ENCODE assay signal across 22 cellular contexts in genomic region chr16:85624646-85625045, GRCh38. TPM values are rescaled to one million over a fixed set of nuclear protein-coding genes. Genes with fewer than 3 reads are reported as not detected.
DNase-seq lines count a peak whose midpoint lies in the region; ATAC-seq, FAIRE-seq and TF ChIP-seq lines count a peak whose summit lies in the region.
"Had no signal": no experiment of that assay in that cellular context is flagged by ENCODE, and none has a peak within 500 bp of the region (broad histone marks: within the 10 kb centered on the region; RNA-seq: fewer than 3 reads in every experiment).

No MANE protein-coding gene starts in this region.

- H3K4me3 ChIP-seq in H1 (ENCODE audit: extremely low read depth in 1 of 4, insufficient read depth in 2 of 4, low read depth in 3 of 4, low read length in 4 of 4): no peak overlapping the region

- H3K4me1 Mint-ChIP-seq in progenitor cell of endocrine pancreas (ENCODE audit: low read depth) (peaks cover 61% of the 10 kb centered on the region), mesothelial cell of epicardium (peaks cover 49% of the 10 kb centered on the region)

- DNase-seq in COLO668 (lab: John Stamatoyannopoulos, UW; ENCODE audit: unreplicated experiment) (peak; percentile 26), NCI-H82 treated with DMSO at 0.1 percent for 48 hours (lab: John Stamatoyannopoulos, UW; ENCODE audit: unreplicated experiment) (peak; percentile 28), H1 (ENCODE audit: low read depth in 1 of 2, low spot score in 2 of 2) (no peak), progenitor cell of endocrine pancreas (ENCODE audit: low spot score, unreplicated experiment) (no peak), mesothelial cell of epicardium (ENCODE audit: low spot score in 2 of 2, unreplicated experiment in 2 of 2) (no peak), activated T-cell treated with anti-CD3 and anti-CD28 coated beads for 4 hours (no peak)
- DNase-seq: CD4-positive, alpha-beta T cell; DMS79; HFFc6; Karpas-422; NCI-H1436; NCI-H1930; NCI-H446 treated with DMSO at 0.1 percent for 48 hours; OCI-M1; RPMI8226; SIG-M5; T-cell had no signal

- H3K27me3 ChIP-seq in H1 (replicated peaks in 1 of 4; ENCODE audit: control insufficient read depth in 3 of 4, extremely low read depth in 1 of 4, insufficient read depth in 3 of 4, low read length in 3 of 4): no peaks in the 10 kb centered on the region; a peak in 1 of 7 replicates

- peaks cover 5% of the 10 kb centered on the region in 2 experiments; a peak in 3 of 4 replicates for H3K9me3 ChIP-seq in H1 (ENCODE audit: insufficient read depth in 2 of 2, low read depth in 1 of 2, low read length in 1 of 2)

- no peak overlapping the region for H4K5ac ChIP-seq in H1 (ENCODE audit: insufficient read length, low read depth, low read length)

- H2BK5ac ChIP-seq in H1 (ENCODE audit: low read depth, low read length): no peak overlapping the region

- H3K4ac ChIP-seq in H1 (replicated peaks; ENCODE audit: insufficient read length, low read depth, low read length): no peak overlapping the region

- peaks cover 72 to 74% of the 10 kb centered on the region in 2 experiments for H4K20me1 ChIP-seq in H1 (replicated peaks in 1 of 2; ENCODE audit: control insufficient read depth in 1 of 2, insufficient read depth in 2 of 2, low read length in 2 of 2)

- TF ChIP-seq CTCF in H1 (IDR thresholded peaks at IDR 0.05; ENCODE audit: control extremely low read depth in 1 of 3, insufficient read depth in 1 of 3, low read depth in 1 of 3, low read length in 3 of 3): no peak
- no peak for TF ChIP-seq CTCF in progenitor cell of endocrine pancreas (IDR thresholded peaks at IDR 0.05; ENCODE audit: unreplicated experiment)
- no peak for TF ChIP-seq CTCF in mesothelial cell of epicardium (IDR thresholded peaks at IDR 0.05; ENCODE audit: unreplicated experiment)

- H3K79me1 ChIP-seq in H1 (ENCODE audit: low read depth, low read length): peaks cover 30% of the 10 kb centered on the region

- no peaks in the 10 kb centered on the region for H3K23me2 ChIP-seq in H1 (ENCODE audit: low read depth, low read length)

- H3K4me1 ChIP-seq in H1 (replicated peaks in 1 of 4; ENCODE audit: control insufficient read depth in 3 of 4, insufficient read depth in 4 of 4, low read length in 3 of 4): peaks cover 0 to 20% (median 12%) of the 10 kb centered on the region in 4 experiments; a peak in 6 of 7 replicates

- H2BK15ac ChIP-seq in H1 (ENCODE audit: low read length): no peak overlapping the region

- H3K36me3 Mint-ChIP-seq in progenitor cell of endocrine pancreas (ENCODE audit: insufficient read depth): peaks cover 8% of the 10 kb centered on the region
- H3K36me3 Mint-ChIP-seq in mesothelial cell of epicardium: peaks cover 15% of the 10 kb centered on the region

- TF ChIP-seq RAD21 in H1 (IDR thresholded peaks at IDR 0.05 in 1 of 2, conservative IDR thresholded peaks at IDR 0.05 in 1 of 2; ENCODE audit: low read depth in 2 of 2, low read length in 2 of 2): no peak

- TF ChIP-seq EP300 in H1 (IDR thresholded peaks at IDR 0.05; ENCODE audit: borderline replicate concordance in 1 of 2, low read depth in 2 of 2, low read length in 2 of 2): no peak

- H3K27me3 Mint-ChIP-seq in progenitor cell of endocrine pancreas (no peaks in the 10 kb centered on the region), mesothelial cell of epicardium (ENCODE audit: low read depth) (no peaks in the 10 kb centered on the region)
- H3K27me3 Mint-ChIP-seq: CD4-positive, alpha-beta T cell; T-cell had no signal

- H2BK12ac ChIP-seq in H1 (ENCODE audit: low read depth, low read length): no peak overlapping the region

- no peak overlapping the region for H3K23ac ChIP-seq in H1 (ENCODE audit: insufficient read length)

- no peak overlapping the region for H2BK20ac ChIP-seq in H1 (ENCODE audit: low read length)

- no peak overlapping the region for H3K9ac ChIP-seq in H1 (replicated peaks in 1 of 4; ENCODE audit: extremely low read depth in 1 of 4, low read depth in 3 of 4, low read length in 3 of 4)

- WGBS in H1 (ENCODE audit: extremely low coverage in 1 of 2, insufficient coverage in 1 of 2, insufficient read length in 1 of 2, insufficient replicate concordance in 2 of 2, low coverage in 1 of 2, low lambda C conversion rate in 2 of 2, missing lambda C conversion rate in 1 of 2), 2 experiments: 86% methylated on average over 17 of the region's 17 CpGs; no CpG with 5 or more reads in 1 of the 2 experiments

- CTCF ChIA-PET in H1 (lab: Charles Lee; ENCODE audit: partially characterized antibody): interaction anchor here (0.8 to 7.2 kb wide), 5 partner anchors 7 to 274 kb away, joined by 3 to 93 read pairs (median 6); no protein-coding TSS in a partner anchor

- no peak for ATAC-seq in HG03378 (IDR thresholded peaks at IDR 0.05; ENCODE audit: unreplicated experiment)
- ATAC-seq: SK-N-SH treated with all-trans-retinoic acid at 6 μM for 48 hours, T-cell had no signal

- no peak overlapping the region for H2AK5ac ChIP-seq in H1 (ENCODE audit: low read depth, low read length)

- H4K8ac ChIP-seq in H1 (ENCODE audit: extremely low read depth, insufficient read depth, low read length): peak overlapping the region; percentile 72; the same call in 1 of the 2 replicates

- H3K18ac ChIP-seq in H1 (ENCODE audit: extremely low read depth, low read length): no peak overlapping the region

- FAIRE-seq in H1 (lab: Jason Lieb, UNC): no peak
- FAIRE-seq: GM12892, GM18507, H54 had no signal

- no peak overlapping the region for H3K27ac ChIP-seq in H1 (ENCODE audit: low read depth, low read length)

- POLR2A ChIA-PET in H1 (lab: Charles Lee; ENCODE audit: partially characterized antibody): interaction anchor here (0.8 to 3.7 kb wide), 4 partner anchors 9 to 31 kb away, joined by 3 to 19 read pairs (median 4); no protein-coding TSS in a partner anchor

- H3K56ac ChIP-seq in H1 (replicated peaks; ENCODE audit: insufficient read length, low read depth, low read length): no peak overlapping the region

- no peak overlapping the region for H2AFZ ChIP-seq in H1 (ENCODE audit: low read length)

- H3K79me2 ChIP-seq in H1 (ENCODE audit: control insufficient read depth in 1 of 2, insufficient read depth in 2 of 2, low read length in 2 of 2): peaks cover 38 to 100% of the 10 kb centered on the region in 2 experiments

- H3K9me3 Mint-ChIP-seq in progenitor cell of endocrine pancreas (ENCODE audit: low read depth) (no peaks in the 10 kb centered on the region), mesothelial cell of epicardium (peaks cover 2% of the 10 kb centered on the region)
- H3K9me3 Mint-ChIP-seq: CD4-positive, alpha-beta T cell had no signal

- H3K4me3 Mint-ChIP-seq in progenitor cell of endocrine pancreas (ENCODE audit: low read depth): no peak overlapping the region
- H3K4me3 Mint-ChIP-seq in mesothelial cell of epicardium: no peak overlapping the region
- H3K4me3 Mint-ChIP-seq: CD4-positive, alpha-beta T cell; HFFc6; T-cell had no signal

- no peak overlapping the region for H4K91ac ChIP-seq in H1 (replicated peaks; ENCODE audit: insufficient read length, low read length)

- no peak overlapping the region for H3K4me2 ChIP-seq in H1 (ENCODE audit: insufficient read depth in 1 of 2, low read depth in 2 of 2, low read length in 2 of 2)

- peak overlapping the region; percentile 41 for H3K27ac Mint-ChIP-seq in progenitor cell of endocrine pancreas
- H3K27ac Mint-ChIP-seq in mesothelial cell of epicardium: no peak overlapping the region
- H3K27ac Mint-ChIP-seq: CD4-positive, alpha-beta T cell; HFFc6; T-cell had no signal

- H3K36me3 ChIP-seq in H1 (ENCODE audit: control insufficient read depth in 2 of 4, insufficient read depth in 4 of 4, low read length in 3 of 4): peaks cover 0 to 5% (median 0%) of the 10 kb centered on the region in 4 experiments; a peak in 4 of 8 replicates

- no peak for TF ChIP-seq POLR2A in H1 (IDR thresholded peaks at IDR 0.05; ENCODE audit: control extremely low read depth in 1 of 2, low read depth in 2 of 2, low read length in 2 of 2)

- H2BK120ac ChIP-seq in H1 (replicated peaks; ENCODE audit: low read depth, low read length): no peak overlapping the region

- H3K14ac ChIP-seq in H1 (ENCODE audit: insufficient read length): no peak overlapping the region

TF ChIP-seq in H1, 55 proteins besides CTCF, POLR2A, EP300 and RAD21 (continues in another document):
- TF ChIP-seq CBX8 (IDR thresholded peaks at IDR 0.05; ENCODE audit: borderline replicate concordance, low read depth, low read length): no peak
- TF ChIP-seq BACH1 (IDR thresholded peaks at IDR 0.05; ENCODE audit: low read length): no peak
- no peak for TF ChIP-seq JUN (IDR thresholded peaks at IDR 0.05; ENCODE audit: low read depth, low read length)
- TF ChIP-seq CHD1 (IDR thresholded peaks at IDR 0.05; ENCODE audit: low read depth, low read length): no peak
- no peak for TF ChIP-seq BCL11A (IDR thresholded peaks at IDR 0.05; ENCODE audit: low read depth in 2 of 2, low read length in 2 of 2)
- 0 out of 2 replicates have a peak, but pooled peaks have one; percentile 26 for TF ChIP-seq E2F6 (IDR thresholded peaks at IDR 0.05)
- no peak for TF ChIP-seq JUND (IDR thresholded peaks at IDR 0.05; ENCODE audit: low read length)
- no peak for TF ChIP-seq RFX5 (IDR thresholded peaks at IDR 0.05; ENCODE audit: borderline replicate concordance, low read depth, low read length)

RNA-seq across cellular contexts. Expression of gene GSE1, which starts 11.5 kb away (rescaled TPM):
- total RNA-seq in H1 (2021; fragmentation: NEBNext Ultra II Directional; extraction: Animal tissue kit (Norgen Biotek cat#: 25700)): 65.6 and 66.2 TPM in 2 replicates
- polyA plus RNA-seq in H1 (2011; rRNA removed): 26.0 and 40.0 TPM in 2 replicates
- polyA plus RNA-seq in H1 (2011; cell fraction: cytosol; rRNA removed): 26.5 TPM
- 123 TPM for polyA plus RNA-seq in H1 (2011; cell fraction: nucleus; rRNA removed)
- 42.4 to 51.0 TPM (median 44.8 TPM) in 4 replicates for polyA plus RNA-seq in H1 (2012, experiment 1 of 2)
- polyA plus RNA-seq in H1 (2012, experiment 2 of 2): 18.4 TPM
- polyA plus RNA-seq in H1 (2013, experiment 1 of 2): 30.0 TPM
- polyA plus RNA-seq in H1 (2013, experiment 2 of 2): 30.1 TPM
- polyA minus RNA-seq in H1 (2011; rRNA and poly(A)+ RNA removed): 35.8 and 37.6 TPM in 2 replicates
- 76.6 TPM for polyA minus RNA-seq in H1 (2011; cell fraction: cytosol; rRNA and poly(A)+ RNA removed)
- 93.7 TPM for polyA minus RNA-seq in H1 (2011; cell fraction: nucleus; rRNA and poly(A)+ RNA removed)
- total RNA-seq in progenitor cell of endocrine pancreas (136 and 143 TPM in 2 replicates), mesothelial cell of epicardium (193 to 218 TPM (median 208 TPM) in 3 replicates)

Comparison
In these comparisons a context has a peak if more than half of its experiments do, and no peak if none do; other contexts are left out.
1. DNase-seq: peak in COLO668 (single experiment) and NCI-H82 treated with DMSO at 0.1 percent for 48 hours (single experiment); none in H1 (0 of 2), progenitor cell of endocrine pancreas (single experiment), mesothelial cell of epicardium (0 of 2) and activated T-cell treated with anti-CD3 and anti-CD28 coated beads for 4 hours (single experiment).